ENCODE assay signal across 14 cellular contexts in the genomic region with DNA sequence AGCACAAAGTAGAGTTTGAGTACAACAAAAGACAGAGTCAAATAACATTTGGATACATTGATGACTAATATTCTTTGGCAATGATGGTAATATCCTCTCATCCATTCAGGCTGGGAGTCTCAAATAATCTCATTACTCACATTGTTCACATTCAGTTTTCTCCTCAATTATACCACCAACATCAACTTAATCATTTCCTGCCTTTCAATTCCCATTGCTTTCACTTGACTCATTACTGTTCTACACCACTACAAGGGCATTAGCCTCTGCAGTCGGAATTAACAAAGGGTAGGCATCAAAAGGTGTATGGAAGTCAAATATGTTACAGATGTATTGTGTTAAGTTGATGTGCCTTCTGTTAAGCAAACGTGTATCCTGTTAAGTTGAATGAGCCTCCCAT.
DNase-seq lines count a peak whose midpoint lies in the region; TF ChIP-seq lines count a peak whose summit lies in the region.
"Had no signal": no experiment of that assay in that cellular context is flagged by ENCODE, and none has a peak within 500 bp of the region (broad histone marks: within the 10 kb centered on the region; RNA-seq: fewer than 3 reads in every experiment).

No MANE protein-coding gene starts in this region.

- H3K4me1 Mint-ChIP-seq in glutamatergic neuron (ENCODE audit: low read depth, unreplicated experiment): no peaks in the 10 kb centered on the region

- CTCF ChIA-PET in A673 (lab: Charles Lee): no interaction called here

- H3K27me3 Mint-ChIP-seq in glutamatergic neuron (ENCODE audit: unreplicated experiment): no peaks in the 10 kb centered on the region
- H3K27me3 Mint-ChIP-seq: activated naive CD8-positive, alpha-beta T cell had no signal

- no peak overlapping the region for H3K27ac ChIP-seq in A673 (ENCODE audit: low read depth, low read length, poor library complexity, severe bottlenecking)
- H3K27ac ChIP-seq: A549, heart right ventricle had no signal

- POLR2A ChIA-PET in A673 (lab: Charles Lee; ENCODE audit: low non-redundant PET): no interaction called here

- H3K9me3 ChIP-seq in A673 (ENCODE audit: low read depth, low read length, poor library complexity, severe bottlenecking): peaks cover 9% of the 10 kb centered on the region
- H3K9me3 ChIP-seq: A549 had no signal

- intact Hi-C loops in A673 (cut with micrococcal nuclease; ENCODE audit: unreplicated experiment): no loop called here

- no TSS peak for BruUV-seq in A673 (replicated peaks; lab: Mats Ljungman, UMichigan)

- no peak overlapping the region for H3K4me3 ChIP-seq in A673 (ENCODE audit: low read depth, low read length, poor library complexity, severe bottlenecking)
- no peak overlapping the region for H3K4me3 ChIP-seq in HFF-Myc (replicated peaks; ENCODE audit: low read depth, low read length)
- no peak overlapping the region for H3K4me3 ChIP-seq in fibroblast of pulmonary artery (replicated peaks; ENCODE audit: low read depth, low read length)
- H3K4me3 ChIP-seq: A549, heart right ventricle, lung had no signal

- H3K36me3 ChIP-seq in A673 (ENCODE audit: insufficient read depth, low read length, poor library complexity, severe bottlenecking): no peaks in the 10 kb centered on the region
- H3K36me3 ChIP-seq: heart right ventricle had no signal

- no peak overlapping the region for H3K4me3 Mint-ChIP-seq in glutamatergic neuron (ENCODE audit: unreplicated experiment)
- H3K4me3 Mint-ChIP-seq: activated naive CD8-positive, alpha-beta T cell had no signal

- H3K4me1 ChIP-seq in A673 (ENCODE audit: insufficient read depth, low read length, poor library complexity, severe bottlenecking): peaks cover 4% of the 10 kb centered on the region
- H3K4me1 ChIP-seq: A549, heart right ventricle had no signal

- H3K36me3 Mint-ChIP-seq in glutamatergic neuron (ENCODE audit: unreplicated experiment): peaks cover 4% of the 10 kb centered on the region
- H3K36me3 Mint-ChIP-seq: activated naive CD8-positive, alpha-beta T cell had no signal

- TF ChIP-seq CTCF in A673 (conservative IDR thresholded peaks at IDR 0.05; ENCODE audit: low read depth, low read length) (no peak), HFF-Myc (IDR thresholded peaks at IDR 0.05; ENCODE audit: low read depth, low read length, missing control alignments) (no peak), fibroblast of pulmonary artery (IDR thresholded peaks at IDR 0.05; ENCODE audit: low read length, missing control alignments) (no peak), glutamatergic neuron (IDR thresholded peaks at IDR 0.05; ENCODE audit: partially characterized antibody, unreplicated experiment) (no peak)

- DNase-seq in A673 (ENCODE audit: low spot score): peak; percentile 91
- DNase-seq in HFF-Myc (ENCODE audit: extremely low read depth, low read depth): peak; percentile 1
- DNase-seq in SW 1271 (lab: John Stamatoyannopoulos, UW): peak; percentile 24 to 40
- DNase-seq in fibroblast of pulmonary artery (ENCODE audit: low read depth): peak; percentile 88
- no peak for DNase-seq in activated CD4-positive, CD25-positive, alpha-beta regulatory T cell (lab: John Stamatoyannopoulos, UW)
- DNase-seq in glutamatergic neuron: no peak
- DNase-seq in NCI-H1048 (lab: John Stamatoyannopoulos, UW): no peak
- no peak for DNase-seq in central memory CD4-positive, alpha-beta T cell
- DNase-seq: heart right ventricle, NCI-H2171 treated with DMSO at 0.1 percent for 48 hours, occipital lobe had no signal

- H3K27me3 ChIP-seq in A673 (replicated peaks; ENCODE audit: insufficient read depth, low read depth, low read length, poor library complexity): no peaks in the 10 kb centered on the region
- H3K27me3 ChIP-seq: heart right ventricle had no signal

- H3K9me3 Mint-ChIP-seq in glutamatergic neuron (ENCODE audit: unreplicated experiment): peaks cover 4% of the 10 kb centered on the region

- no peak overlapping the region for H3K27ac Mint-ChIP-seq in glutamatergic neuron (ENCODE audit: unreplicated experiment)
- H3K27ac Mint-ChIP-seq: activated naive CD8-positive, alpha-beta T cell had no signal

Comparison
In these comparisons a context has a peak if more than half of its experiments do, and no peak if none do; other contexts are left out.
1. DNase-seq: peak in A673 (single experiment), HFF-Myc (single experiment), SW 1271 (2 of 2) and fibroblast of pulmonary artery (single experiment); none in activated CD4-positive, CD25-positive, alpha-beta regulatory T cell (0 of 4), glutamatergic neuron (single experiment), NCI-H1048 (single experiment) and central memory CD4-positive, alpha-beta T cell (single experiment).